ENCODE assay signal across 8 cellular contexts in genomic region chr1:46131093-46131492, GRCh38. TPM values are rescaled to one million over a fixed set of nuclear protein-coding genes. Genes with fewer than 3 reads are reported as not detected.
DNase-seq lines count a peak whose midpoint lies in the region; ATAC-seq and TF ChIP-seq lines count a peak whose summit lies in the region.

No MANE protein-coding gene starts in this region.

- intact Hi-C loops in CD4-positive, alpha-beta T cell (cut with DNase I, micrococcal nuclease) = no loop called here

- H3K4me3 Mint-ChIP-seq in CD4-positive, alpha-beta T cell = peak overlapping the region; percentile 57
- peak overlapping the region in 7 of 8 donors; percentile 35 to 99 (median 95) for H3K4me3 Mint-ChIP-seq in naive B cell

- no peak overlapping the region for H3K27ac ChIP-seq in CD4-positive, alpha-beta T cell (ENCODE audit: low read depth, low read length)
- H3K27ac ChIP-seq in HUES6 (ENCODE audit: low read depth, low read length) (no peak overlapping the region), brain microvascular endothelial cell (no peak overlapping the region)

- peaks cover 30% of the 10 kb centered on the region for H3K4me1 Mint-ChIP-seq in CD4-positive, alpha-beta T cell (ENCODE audit: low read depth)
- peaks cover 21 to 28% (median 24%) of the 10 kb centered on the region in 3 donors for H3K4me1 Mint-ChIP-seq in naive B cell

- peaks cover 60% of the 10 kb centered on the region for H3K27me3 Mint-ChIP-seq in CD4-positive, alpha-beta T cell
- peaks cover 41 to 42% (median 42%) of the 10 kb centered on the region in 3 donors for H3K27me3 Mint-ChIP-seq in naive B cell

- peaks cover 32% of the 10 kb centered on the region for H3K27me3 ChIP-seq in CD4-positive, alpha-beta T cell (ENCODE audit: control insufficient read depth, insufficient read depth, low read length)
- H3K27me3 ChIP-seq in HUES6 (ENCODE audit: control insufficient read depth, insufficient read depth, low read length) (peaks cover 11% of the 10 kb centered on the region; the same call in 1 of the 2 replicates), brain microvascular endothelial cell (replicated peaks) (no peaks in the 10 kb centered on the region)

- in situ Hi-C loops in brain microvascular endothelial cell (cut with HindIII; ENCODE audit: low pct_ligation_motif_present, low sequenced_read_pairs) = no loop called here

- no peaks in the 10 kb centered on the region for H3K9me3 Mint-ChIP-seq in CD4-positive, alpha-beta T cell
- peaks cover 0 to 3% (median 0%) of the 10 kb centered on the region in 7 donors for H3K9me3 Mint-ChIP-seq in naive B cell

- peak overlapping the region; percentile 53 for H3K9ac ChIP-seq in HUES6 (ENCODE audit: low read length)

- no peak overlapping the region for H3K27ac Mint-ChIP-seq in CD4-positive, alpha-beta T cell
- peak overlapping the region in 1 of 6 donors; percentile 22 for H3K27ac Mint-ChIP-seq in naive B cell

- H3K4me3 ChIP-seq in HUES6 (ENCODE audit: low read depth, low read length) = peak overlapping the region; percentile 74
- H3K4me3 ChIP-seq in brain microvascular endothelial cell (ENCODE audit: low read depth, low read length) = peak overlapping the region; percentile 72

- no peak for TF ChIP-seq CTCF in CD4-positive, alpha-beta T cell (IDR thresholded peaks at IDR 0.05)
- TF ChIP-seq CTCF in brain microvascular endothelial cell (IDR thresholded peaks at IDR 0.05; ENCODE audit: low read depth, low read length, missing control alignments) = no peak

- no peak for DNase-seq in CD4-positive, alpha-beta T cell
- no peak for DNase-seq in brain microvascular endothelial cell
- DNase-seq in naive B cell = no peak
- DNase-seq in NCI-H2227 (lab: John Stamatoyannopoulos, UW; ENCODE audit: unreplicated experiment) = no peak
- DNase-seq in NCI-H2227 treated with DMSO at 0.1 percent for 48 hours (lab: John Stamatoyannopoulos, UW) = no peak
- no peak for DNase-seq in stimulated activated CD4-positive, alpha-beta T cell treated with anti-CD3 and anti-CD28 coated beads, Interleukin-1b, Interleukin-23, amount 100 ng/mL, for 48 hours
- no peak for DNase-seq in GM19238 (ENCODE audit: insufficient read length, low spot score)

- ATAC-seq in CD4-positive, alpha-beta T cell (ENCODE audit: poor library complexity) = no peak
- ATAC-seq in naive B cell (ENCODE audit: low read depth in 2 of 2) = no peak

- CTCF ChIA-PET in CD4-positive, alpha-beta T cell (lab: Charles Lee) = no interaction called here

- H3K36me3 Mint-ChIP-seq in CD4-positive, alpha-beta T cell (ENCODE audit: low read depth) = peaks cover 4% of the 10 kb centered on the region
- no peaks in the 10 kb centered on the region for H3K36me3 Mint-ChIP-seq in naive B cell

- POLR2A ChIA-PET in CD4-positive, alpha-beta T cell (lab: Charles Lee) = interaction anchor here (0.6 to 3.4 kb wide), 3 partner anchors 8 to 36 kb away, joined by 3 to 17 read pairs (median 3); no protein-coding TSS in a partner anchor

- H3K9me3 ChIP-seq in CD4-positive, alpha-beta T cell (ENCODE audit: control insufficient read depth, low read length) = no peaks in the 10 kb centered on the region
- H3K9me3 ChIP-seq in HUES6 (ENCODE audit: control insufficient read depth, insufficient read depth, low read depth, low read length) = no peaks in the 10 kb centered on the region

- H3K36me3 ChIP-seq in HUES6 (ENCODE audit: control insufficient read depth, insufficient read depth, low read length) = no peaks in the 10 kb centered on the region
- no peaks in the 10 kb centered on the region for H3K36me3 ChIP-seq in brain microvascular endothelial cell (replicated peaks)

- H3K4me1 ChIP-seq in HUES6 (ENCODE audit: control insufficient read depth, insufficient read depth, low read length) = peaks cover 16% of the 10 kb centered on the region; the same call in 1 of the 2 replicates

RNA-seq across cellular contexts. Expression of gene PIK3R3, which starts 1.3 kb away (rescaled TPM):
- total RNA-seq in CD4-positive, alpha-beta T cell = under 1 TPM; 0.20 to 0.38 TPM
- under 1 TPM in 3 of 6 donors, not detected in 3; 0.11 to 0.31 (median 0.25) TPM for polyA plus RNA-seq in naive B cell (ENCODE audit: low read depth in 6 of 6)

RNA-seq across cellular contexts. Expression of gene TSPAN1, which starts 43.8 kb away (rescaled TPM):
- total RNA-seq in CD4-positive, alpha-beta T cell = not detected
- polyA plus RNA-seq in naive B cell (ENCODE audit: low read depth in 6 of 6) = not detected

RNA-seq across cellular contexts. Expression of gene P3R3URF, which starts 45.2 kb away (rescaled TPM):
- not detected for total RNA-seq in CD4-positive, alpha-beta T cell
- not detected for polyA plus RNA-seq in naive B cell (ENCODE audit: low read depth in 6 of 6)
